ENCODE assay signal across 8 cellular contexts in genomic region chr1:169460193-169460833, GRCh38. TPM values are rescaled to one million over a fixed set of nuclear protein-coding genes. Genes with fewer than 3 reads are reported as not detected.
DNase-seq lines count a peak whose midpoint lies in the region; ATAC-seq and TF ChIP-seq lines count a peak whose summit lies in the region.

No MANE protein-coding gene starts in this region.

- ATAC-seq in mucosa of descending colon (peak; percentile 35), HG03039 (IDR thresholded peaks at IDR 0.05; ENCODE audit: unreplicated experiment) (no peak), GM21717 (IDR thresholded peaks at IDR 0.05; ENCODE audit: unreplicated experiment) (no peak)

- peak; percentile 5 for DNase-seq in stimulated activated CD4-positive, alpha-beta T cell treated with anti-CD3 and anti-CD28 coated beads, Interleukin-1b, Interleukin-23, amount 100 ng/mL, for 48 hours
- DNase-seq in stimulated activated CD4-positive, alpha-beta T cell treated with anti-CD3 and anti-CD28 coated beads, Interleukin-4, amount 100 ng/mL, for 4 hours = no peak
- DNase-seq in effector memory CD4-positive, alpha-beta T cell = no peak
- DNase-seq in mucosa of descending colon (peak in 1 of 3 donors; percentile 10), vagina (ENCODE audit: extremely low spot score in 2 of 2) (no peak), SJCRH30 (no peak)

- no peaks in the 10 kb centered on the region for H3K27me3 ChIP-seq in effector memory CD4-positive, alpha-beta T cell (replicated peaks; ENCODE audit: control insufficient read depth, insufficient read depth, low read length, poor library complexity, severe bottlenecking)
- H3K27me3 ChIP-seq in vagina (no peaks in the 10 kb centered on the region), SJCRH30 (no peaks in the 10 kb centered on the region)

- intact Hi-C loops in mucosa of descending colon (cut with DNase I, micrococcal nuclease) = no loop called here
- intact Hi-C loops in vagina (cut with DNase I) = no loop called here

- H3K27ac ChIP-seq in effector memory CD4-positive, alpha-beta T cell (ENCODE audit: insufficient read depth, low read length, poor library complexity, severe bottlenecking) = no peak overlapping the region
- H3K27ac ChIP-seq in vagina = no peak overlapping the region
- H3K27ac ChIP-seq in SJCRH30 = no peak overlapping the region

- H3K36me3 ChIP-seq in effector memory CD4-positive, alpha-beta T cell (ENCODE audit: control insufficient read depth, insufficient read depth, low read length) = no peaks in the 10 kb centered on the region
- no peaks in the 10 kb centered on the region for H3K36me3 ChIP-seq in mucosa of descending colon (ENCODE audit: low read depth)
- H3K36me3 ChIP-seq in vagina = no peaks in the 10 kb centered on the region
- 0 out of 2 replicates have a peak, but pooled peaks cover 3% of the 10 kb centered on the region for H3K36me3 ChIP-seq in SJCRH30

- H3K4me1 ChIP-seq in effector memory CD4-positive, alpha-beta T cell (ENCODE audit: control insufficient read depth, insufficient read depth, low read length, poor library complexity, severe bottlenecking) = peaks cover 5% of the 10 kb centered on the region
- H3K4me1 ChIP-seq in mucosa of descending colon (ENCODE audit: low read depth) (no peaks in the 10 kb centered on the region), vagina (peaks cover 8% of the 10 kb centered on the region), SJCRH30 (no peaks in the 10 kb centered on the region)

- TF ChIP-seq CTCF in mucosa of descending colon (IDR thresholded peaks at IDR 0.05) = no peak
- TF ChIP-seq CTCF in vagina (IDR thresholded peaks at IDR 0.05) = no peak

- no peaks in the 10 kb centered on the region for H3K9me3 ChIP-seq in effector memory CD4-positive, alpha-beta T cell (ENCODE audit: control insufficient read depth, low read length)
- peaks cover 13% of the 10 kb centered on the region for H3K9me3 ChIP-seq in mucosa of descending colon
- H3K9me3 ChIP-seq in vagina = peaks cover 10% of the 10 kb centered on the region
- H3K9me3 ChIP-seq in SJCRH30 (replicated peaks) = 0 out of 2 replicates have a peak, but pooled peaks cover 4% of the 10 kb centered on the region

- TF ChIP-seq POLR2A in vagina (IDR thresholded peaks at IDR 0.05) = no peak

- H3K4me3 ChIP-seq in effector memory CD4-positive, alpha-beta T cell (ENCODE audit: insufficient read depth, low read depth, low read length, poor library complexity, severe bottlenecking) = peak overlapping the region; percentile 32
- H3K4me3 ChIP-seq in mucosa of descending colon = no peak overlapping the region
- peak overlapping the region; percentile 19 for H3K4me3 ChIP-seq in vagina
- H3K4me3 ChIP-seq in SJCRH30 = no peak overlapping the region

RNA-seq across cellular contexts. Expression of gene SLC19A2, which starts 25.4 kb away (rescaled TPM):
- total RNA-seq in mucosa of descending colon (10 to 100 TPM in 1 of 3 donors, 1 to 10 TPM in 2; 5.5 to 11.1 (median 7.3) TPM), vagina (21.1 TPM)
- total RNA-seq in SJCRH30 (2014; rRNA removed; shearing (Covaris generic)) = 26.9 and 27.2 TPM in 2 replicates

RNA-seq across cellular contexts. Expression of gene CCDC181, which starts 33.0 kb away (rescaled TPM):
- total RNA-seq in mucosa of descending colon (under 1 TPM; 0.23 to 0.76 (median 0.27) TPM), vagina (1.5 TPM)
- 0.46 and 1.2 TPM in 2 replicates for total RNA-seq in SJCRH30 (2014; rRNA removed; shearing (Covaris generic))

Comparison
In these comparisons a context has a peak if more than half of its experiments do, and no peak if none do; other contexts are left out.
1. H3K4me3 ChIP-seq: peak in effector memory CD4-positive, alpha-beta T cell (single experiment) and vagina (2 of 2); none in mucosa of descending colon (single experiment) and SJCRH30 (single experiment).